Comparison of ENCODE assay signal across 19 cellular contexts in the genomic region with DNA sequence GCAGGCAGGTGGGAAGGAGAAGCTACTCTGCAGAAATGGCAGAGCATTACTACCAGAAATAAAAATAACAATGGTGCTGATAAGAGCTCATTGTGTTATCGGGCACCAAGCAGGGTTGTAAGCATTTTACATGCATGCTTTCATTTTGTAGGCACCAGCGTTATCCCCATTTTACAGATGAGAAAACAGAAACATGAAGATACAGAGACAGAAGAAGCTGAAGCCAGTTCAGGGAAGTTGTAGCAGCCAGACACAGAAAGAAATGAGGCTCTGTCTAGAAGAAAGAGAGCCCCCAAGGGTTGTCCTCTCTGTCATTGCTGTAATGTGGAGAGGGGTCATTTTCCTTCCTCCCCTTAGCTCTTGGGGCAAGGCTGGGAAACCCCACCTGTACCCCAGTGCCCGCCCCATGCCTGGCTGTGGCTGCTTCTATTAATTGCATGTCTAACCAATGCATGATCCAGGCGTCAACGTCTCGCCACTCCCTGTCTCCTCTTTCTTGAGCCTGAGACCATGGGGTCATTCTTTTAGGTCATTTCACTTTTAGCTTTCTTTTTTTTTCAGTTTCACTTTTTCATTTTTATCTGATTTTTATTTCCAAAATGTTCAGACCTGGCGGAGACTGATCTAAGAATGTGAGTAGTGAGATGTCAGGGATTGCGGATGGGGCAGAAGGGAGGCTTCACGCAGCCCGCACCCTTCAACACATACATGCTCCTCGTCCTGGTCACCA. TPM values are rescaled to one million over a fixed set of nuclear protein-coding genes. Genes with fewer than 3 reads are reported as not detected.
A peak's percentile ranks its signal among the peaks of the same experiment; 100 is the strongest.
DNase-seq lines count a peak whose midpoint lies in the region; ATAC-seq, FAIRE-seq and TF ChIP-seq lines count a peak whose summit lies in the region.
"Had no signal": no experiment of that assay in that cellular context is flagged by ENCODE, and none has a peak within 500 bp of the region (broad histone marks: within the 10 kb centered on the region; RNA-seq: fewer than 3 reads in every experiment).

No MANE protein-coding gene starts in this region.

- H3K27me3 ChIP-seq in GM23338 (ENCODE audit: insufficient read depth), result peaks cover 52% of the 10 kb centered on the region
- peaks cover 57% of the 10 kb centered on the region for H3K27me3 ChIP-seq in astrocyte (ENCODE audit: insufficient read depth, low read length)
- H3K27me3 ChIP-seq in endodermal cell (ENCODE audit: control insufficient read depth, insufficient read depth, low read length, poor library complexity, severe bottlenecking), result peaks cover 34% of the 10 kb centered on the region
- no peaks in the 10 kb centered on the region for H3K27me3 ChIP-seq in testis
- H3K27me3 ChIP-seq in left lung, result peaks cover 29 to 66% of the 10 kb centered on the region in 2 donors
- H3K27me3 ChIP-seq in mammary epithelial cell (ENCODE audit: insufficient read depth, low read length), result peaks cover 28% of the 10 kb centered on the region

- no peak for TF ChIP-seq POLR2A in testis (IDR thresholded peaks at IDR 0.05)

- H3K9ac ChIP-seq in astrocyte (ENCODE audit: low read length), result no peak overlapping the region
- H3K9ac ChIP-seq in endodermal cell (ENCODE audit: extremely low read depth, low read length, poor library complexity, severe bottlenecking), result no peak overlapping the region
- H3K9ac ChIP-seq in mammary epithelial cell (ENCODE audit: insufficient read depth, low read length), result no peak overlapping the region

- CTCF ChIA-PET in HEK293 (lab: Yijun Ruan, JAX) (interaction anchor here (0.6 to 0.7 kb wide), 3 partner anchors 25 to 285 kb away, joined by 3 read pairs; no protein-coding TSS in a partner anchor), mammary epithelial cell (lab: Charles Lee; ENCODE audit: low non-redundant PET) (no interaction called here)

- no peaks in the 10 kb centered on the region for H3K36me3 ChIP-seq in GM23338 (ENCODE audit: insufficient read depth)
- no peaks in the 10 kb centered on the region for H3K36me3 ChIP-seq in HEK293 (ENCODE audit: control insufficient read depth in 2 of 2, insufficient read depth in 1 of 2, low read length in 2 of 2)
- no peaks in the 10 kb centered on the region for H3K36me3 ChIP-seq in astrocyte (ENCODE audit: insufficient read depth, low read length)
- H3K36me3 ChIP-seq in endodermal cell (ENCODE audit: control insufficient read depth, insufficient read depth, low read length), result no peaks in the 10 kb centered on the region
- H3K36me3 ChIP-seq in testis (ENCODE audit: low read depth, missing control alignments), result no peaks in the 10 kb centered on the region
- H3K36me3 ChIP-seq in left lung, result no peaks in the 10 kb centered on the region
- H3K36me3 ChIP-seq in mammary epithelial cell (ENCODE audit: insufficient read depth, low read length), result no peaks in the 10 kb centered on the region

- no peak for FAIRE-seq in astrocyte (lab: Jason Lieb, UNC)
- FAIRE-seq: A204.1, H54 had no signal

- TF ChIP-seq CTCF in GM23338 (conservative IDR thresholded peaks at IDR 0.05; ENCODE audit: low read depth in 2 of 2) (no peak), HEK293 (tag by site-specific recombination; IDR thresholded peaks at IDR 0.05) (no peak), astrocyte (IDR thresholded peaks at IDR 0.05; ENCODE audit: insufficient read depth, low read depth, low read length) (no peak), endodermal cell (conservative IDR thresholded peaks at IDR 0.05) (no peak), testis (IDR thresholded peaks at IDR 0.05) (no peak), left lung (IDR thresholded peaks at IDR 0.05) (no peak), mammary epithelial cell (conservative IDR thresholded peaks at IDR 0.05 in 1 of 2, IDR thresholded peaks at IDR 0.05 in 1 of 2; ENCODE audit: extremely low read depth in 1 of 2, insufficient read depth in 1 of 2, low read depth in 1 of 2, low read length in 2 of 2) (no peak)

- in situ Hi-C loops in mammary epithelial cell (cut with MboI; ENCODE audit: low sequenced_read_pairs in 2 of 2), result no loop called here

- peaks cover 63% of the 10 kb centered on the region for H3K27me3 Mint-ChIP-seq in GM23338 (ENCODE audit: insufficient read depth, low read depth, poor library complexity)
- peaks cover 29% of the 10 kb centered on the region for H3K27me3 Mint-ChIP-seq in astrocyte (ENCODE audit: low read depth, unreplicated experiment)
- peaks cover 48% of the 10 kb centered on the region for H3K27me3 Mint-ChIP-seq in endodermal cell (ENCODE audit: insufficient read depth)

- H3K4me1 Mint-ChIP-seq in GM23338 (peaks cover 55% of the 10 kb centered on the region), astrocyte (ENCODE audit: low read depth, unreplicated experiment) (peaks cover 25% of the 10 kb centered on the region), endodermal cell (peaks cover 42% of the 10 kb centered on the region)

- H3K4me3 ChIP-seq in GM23338, result peak overlapping the region; percentile 16; the same call in 1 of the 2 replicates
- no peak overlapping the region for H3K4me3 ChIP-seq in HEK293 (ENCODE audit: low read depth, low read length)
- H3K4me3 ChIP-seq in astrocyte (ENCODE audit: insufficient read depth, low read depth, low read length), result no peak overlapping the region
- no peak overlapping the region for H3K4me3 ChIP-seq in endodermal cell (ENCODE audit: low read length)
- H3K4me3 ChIP-seq in testis, result no peak overlapping the region
- H3K4me3 ChIP-seq in left lung, result no peak overlapping the region
- H3K4me3 ChIP-seq in mammary epithelial cell (replicated peaks in 1 of 3; ENCODE audit: insufficient read depth in 1 of 3, low read depth in 2 of 3, low read length in 3 of 3), result no peak overlapping the region

- H3K9me3 Mint-ChIP-seq in GM23338 (no peaks in the 10 kb centered on the region), astrocyte (ENCODE audit: unreplicated experiment) (no peaks in the 10 kb centered on the region), endodermal cell (no peaks in the 10 kb centered on the region)

- no peaks in the 10 kb centered on the region for H3K9me3 ChIP-seq in HEK293 (ENCODE audit: control insufficient read depth, insufficient read depth, low read depth, low read length)
- H3K9me3 ChIP-seq in astrocyte (ENCODE audit: insufficient read depth, low read depth, low read length), result no peaks in the 10 kb centered on the region
- no peaks in the 10 kb centered on the region for H3K9me3 ChIP-seq in endodermal cell (ENCODE audit: control insufficient read depth, low read length)
- no peaks in the 10 kb centered on the region for H3K9me3 ChIP-seq in testis
- H3K9me3 ChIP-seq in left lung, result no peaks in the 10 kb centered on the region
- no peaks in the 10 kb centered on the region for H3K9me3 ChIP-seq in mammary epithelial cell (replicated peaks; ENCODE audit: insufficient read depth, low read length)

- dilution Hi-C loops in mammary epithelial cell (cut with HindIII; ENCODE audit: low sequenced_read_pairs), result no loop called here

- peak; percentile 33 for DNase-seq in GM23338 (ENCODE audit: low spot score)
- no peak for DNase-seq in astrocyte (ENCODE audit: low read depth)
- no peak for DNase-seq in endodermal cell
- DNase-seq in testis, result no peak
- no peak for DNase-seq in NCI-H345 (lab: John Stamatoyannopoulos, UW)
- no peak for DNase-seq in left lung
- DNase-seq in mammary epithelial cell, result no peak
- DNase-seq: AML-193; CD4-positive, alpha-beta memory T cell; DMS153; DMS79 treated with DMSO at 0.1 percent for 48 hours; GF-D8 had no signal

- H3K36me3 Mint-ChIP-seq in GM23338 (ENCODE audit: low read depth) (no peaks in the 10 kb centered on the region; the same call in 2 of the 3 replicates), astrocyte (ENCODE audit: low read depth, unreplicated experiment) (no peaks in the 10 kb centered on the region), endodermal cell (ENCODE audit: low read depth) (no peaks in the 10 kb centered on the region)
- H3K36me3 Mint-ChIP-seq: CD4-positive, alpha-beta memory T cell had no signal

- POLR2A ChIA-PET in HEK293 (lab: Yijun Ruan, JAX), result no interaction called here

- H2AFZ ChIP-seq in GM23338 (no peak overlapping the region), astrocyte (ENCODE audit: low read depth, low read length) (no peak overlapping the region), mammary epithelial cell (ENCODE audit: low read depth, low read length) (no peak overlapping the region)

- H3K27ac ChIP-seq in GM23338 (ENCODE audit: low read depth), result no peak overlapping the region
- no peak overlapping the region for H3K27ac ChIP-seq in HEK293 (ENCODE audit: extremely low read depth, low read depth, low read length)
- H3K27ac ChIP-seq in astrocyte (ENCODE audit: low read depth, low read length), result no peak overlapping the region
- H3K27ac ChIP-seq in endodermal cell (ENCODE audit: low read depth, low read length), result no peak overlapping the region
- H3K27ac ChIP-seq in testis, result no peak overlapping the region
- H3K27ac ChIP-seq in left lung, result no peak overlapping the region
- no peak overlapping the region for H3K27ac ChIP-seq in mammary epithelial cell (ENCODE audit: insufficient read depth, low read depth, low read length)

- H3K4me3 Mint-ChIP-seq in GM23338 (no peak overlapping the region; the same call in 2 of the 3 replicates), astrocyte (ENCODE audit: unreplicated experiment) (peak overlapping the region; percentile 31), endodermal cell (no peak overlapping the region)
- H3K4me3 Mint-ChIP-seq: CD14-positive monocyte; CD4-positive, alpha-beta memory T cell had no signal

- H3K9me2 ChIP-seq in GM23338 (ENCODE audit: insufficient read depth), result no peaks in the 10 kb centered on the region

- H3K4me2 ChIP-seq in GM23338 (peak overlapping the region; percentile 72), astrocyte (ENCODE audit: low read length) (no peak overlapping the region), mammary epithelial cell (ENCODE audit: insufficient read depth, low read depth, low read length) (no peak overlapping the region)

- H3K27ac Mint-ChIP-seq in GM23338, result no peak overlapping the region
- no peak overlapping the region for H3K27ac Mint-ChIP-seq in astrocyte (ENCODE audit: unreplicated experiment)
- H3K27ac Mint-ChIP-seq in endodermal cell, result peak overlapping the region; percentile 30
- H3K27ac Mint-ChIP-seq: CD14-positive monocyte; CD4-positive, alpha-beta memory T cell had no signal

- peaks cover 1% of the 10 kb centered on the region; the same call in 1 of the 2 replicates for H3F3A ChIP-seq in GM23338 (replicated peaks; ENCODE audit: low read depth)

- WGBS in endodermal cell (ENCODE audit: insufficient coverage in 1 of 2, insufficient read length in 1 of 2), 2 experiments, result 70 to 86% methylated on average over 3 to 11 of the region's 11 CpGs
- WGBS in testis, 2 donors, result 82 to 86% methylated on average over 11 of the region's 11 CpGs
- 87% methylated on average over 11 of the region's 11 CpGs for WGBS in mammary epithelial cell (ENCODE audit: low coverage, missing lambda C conversion rate)

- H3K4me1 ChIP-seq in GM23338 (ENCODE audit: insufficient read depth), result peaks cover 48% of the 10 kb centered on the region
- H3K4me1 ChIP-seq in HEK293 (ENCODE audit: control insufficient read depth, insufficient read depth, low read length), result 0 out of 2 replicates have a peak, but pooled peaks cover 2% of the 10 kb centered on the region
- peaks cover 8% of the 10 kb centered on the region for H3K4me1 ChIP-seq in astrocyte (ENCODE audit: insufficient read depth, low read length)
- H3K4me1 ChIP-seq in endodermal cell (ENCODE audit: control insufficient read depth, insufficient read depth, low read length), result peaks cover 16% of the 10 kb centered on the region
- H3K4me1 ChIP-seq in testis, result no peaks in the 10 kb centered on the region
- H3K4me1 ChIP-seq in left lung, result peaks cover 6 to 7% of the 10 kb centered on the region in 2 donors
- H3K4me1 ChIP-seq in mammary epithelial cell (ENCODE audit: insufficient read depth, low read length), result peaks cover 11% of the 10 kb centered on the region

- H3K79me2 ChIP-seq in GM23338 (replicated peaks; ENCODE audit: insufficient read depth) (no peaks in the 10 kb centered on the region), astrocyte (ENCODE audit: insufficient read depth, low read length) (no peaks in the 10 kb centered on the region), mammary epithelial cell (ENCODE audit: insufficient read depth, low read length) (no peaks in the 10 kb centered on the region)

- H4K20me1 ChIP-seq in GM23338 (replicated peaks; ENCODE audit: insufficient read depth), result no peaks in the 10 kb centered on the region
- no peaks in the 10 kb centered on the region for H4K20me1 ChIP-seq in astrocyte (ENCODE audit: insufficient read depth, low read length)
- no peaks in the 10 kb centered on the region for H4K20me1 ChIP-seq in mammary epithelial cell (ENCODE audit: insufficient read depth, low read length)

- BruUV-seq in mammary epithelial cell (replicated peaks; lab: Mats Ljungman, UMichigan), result no TSS peak

- peak; percentile 4; the same call in 1 of the 3 replicates for ATAC-seq in GM23338
- ATAC-seq in left lung, result no peak
- ATAC-seq: HCT116 had no signal

- intact Hi-C loops in testis (cut with DNase I; ENCODE audit: low total_unique reads), result no loop called here
- intact Hi-C loops in left lung (cut with DNase I), result no loop called here
- intact Hi-C loops in mammary epithelial cell (cut with micrococcal nuclease), result no loop called here

RNA-seq across cellular contexts. Expression of a gene that starts 6.8 kb away (rescaled TPM):
- total RNA-seq in GM23338 (2014; rRNA removed; shearing (Covaris generic)), result 0.14 and 0.19 TPM in 2 replicates
- polyA plus RNA-seq in GM23338 (2016; fragmentation: Nextera tagmentation; extraction: Ambion mirVana), result 0.81 and 2.0 TPM in 2 replicates
- total RNA-seq in astrocyte, result not detected in 2 replicates
- under 1 TPM in 1 of 2 donors, not detected in 1; 0.48 TPM for total RNA-seq in endodermal cell
- polyA plus RNA-seq in endodermal cell (2013, experiment 1 of 2), result 2.7 TPM
- 3.6 TPM for polyA plus RNA-seq in endodermal cell (2013, experiment 2 of 2)
- total RNA-seq in testis, result 1 to 10 TPM; 4.3 to 5.1 TPM
- polyA plus RNA-seq in testis (ENCODE audit: insufficient read depth, low read depth, low replicate concordance), result 3.9 TPM
- 1 to 10 TPM; 1.6 to 4.2 TPM for total RNA-seq in left lung
- not detected for total RNA-seq in mammary epithelial cell
- not detected for polyA plus RNA-seq in mammary epithelial cell
- polyA minus RNA-seq in mammary epithelial cell, result not detected
- total RNA-seq: CD4-positive, alpha-beta memory T cell; HT1080 had no signal
- polyA plus RNA-seq: BJ; CD4-positive, alpha-beta memory T cell had no signal

RNA-seq across cellular contexts. Expression of a gene that starts 51.0 kb away (rescaled TPM):
- total RNA-seq in GM23338 (2014; rRNA removed; shearing (Covaris generic)), result 0.04 and 1.4 TPM in 2 replicates
- 0.09 and 0.15 TPM in 2 replicates for polyA plus RNA-seq in GM23338 (2016; fragmentation: Nextera tagmentation; extraction: Ambion mirVana)
- total RNA-seq in astrocyte, result 2.5 and 2.6 TPM in 2 replicates
- under 1 TPM in 1 of 2 donors, not detected in 1; 0.53 TPM for total RNA-seq in endodermal cell
- polyA plus RNA-seq in endodermal cell (2013, experiment 1 of 2), result 2.7 TPM
- polyA plus RNA-seq in endodermal cell (2013, experiment 2 of 2), result 2.9 TPM
- total RNA-seq in testis, result not detected
- polyA plus RNA-seq in testis (ENCODE audit: insufficient read depth, low read depth, low replicate concordance), result not detected
- total RNA-seq in left lung, result under 1 TPM; 0.23 to 0.47 TPM
- not detected for total RNA-seq in mammary epithelial cell
- polyA plus RNA-seq in mammary epithelial cell, result not detected
- polyA minus RNA-seq in mammary epithelial cell, result not detected
- total RNA-seq: CD4-positive, alpha-beta memory T cell; HT1080 had no signal
- polyA plus RNA-seq: BJ; CD14-positive monocyte; CD4-positive, alpha-beta memory T cell had no signal
